ENCODE assay signal across 12 cellular contexts in genomic region chr20:25372584-25373336, GRCh38. TPM values are rescaled to one million over a fixed set of nuclear protein-coding genes. Genes with fewer than 3 reads are reported as not detected.
A peak's percentile ranks its signal among the peaks of the same experiment; 100 is the strongest.
DNase-seq lines count a peak whose midpoint lies in the region; ATAC-seq and TF ChIP-seq lines count a peak whose summit lies in the region.
"Had no signal": no experiment of that assay in that cellular context is flagged by ENCODE, and none has a peak within 500 bp of the region (broad histone marks: within the 10 kb centered on the region; RNA-seq: fewer than 3 reads in every experiment).

No MANE protein-coding gene starts in this region.

- H3K9me3 ChIP-seq in SJSA1 (replicated peaks) = peaks cover 13% of the 10 kb centered on the region
- H3K9me3 ChIP-seq in right atrium auricular region = no peaks in the 10 kb centered on the region
- H3K9me3 ChIP-seq: lower lobe of right lung had no signal

- H3K4me1 ChIP-seq in SJSA1 (replicated peaks) (peaks cover 39% of the 10 kb centered on the region), right atrium auricular region (no peaks in the 10 kb centered on the region)
- H3K4me1 ChIP-seq: lower lobe of right lung had no signal

- H3K36me3 ChIP-seq in SJSA1 = peaks cover 39% of the 10 kb centered on the region
- no peaks in the 10 kb centered on the region for H3K36me3 ChIP-seq in right atrium auricular region
- H3K36me3 ChIP-seq: lower lobe of right lung had no signal

- DNase-seq in A172 (ENCODE audit: low spot score) (peak; percentile 88), ELR (ENCODE audit: low read depth) (peak; percentile 96), SJSA1 (ENCODE audit: low read depth in 1 of 2, low spot score in 2 of 2) (peak; percentile 79 to 91), fibroblast of mammary gland (ENCODE audit: low read depth) (peak; percentile 98), NCI-H1105 treated with DMSO at 0.1 percent for 48 hours (lab: John Stamatoyannopoulos, UW) (no peak), right atrium auricular region (ENCODE audit: low spot score) (no peak), GDM1 (lab: John Stamatoyannopoulos, UW) (no peak)
- DNase-seq: activated B cell treated with CpG ODN at 0.5 μM for 24 hours, COR-L47, lower lobe of right lung, NCI-H1092 had no signal

- no peak overlapping the region for H3K4me3 ChIP-seq in SJSA1
- no peak overlapping the region for H3K4me3 ChIP-seq in fibroblast of mammary gland (ENCODE audit: control insufficient read depth, low read depth, low read length)
- no peak overlapping the region for H3K4me3 ChIP-seq in right atrium auricular region
- H3K4me3 ChIP-seq: lower lobe of right lung had no signal

- H3K27me3 ChIP-seq in SJSA1 (replicated peaks) = no peaks in the 10 kb centered on the region
- no peaks in the 10 kb centered on the region for H3K27me3 ChIP-seq in right atrium auricular region

- H3K27ac ChIP-seq in SJSA1 (peak overlapping the region; percentile 70), right atrium auricular region (no peak overlapping the region)
- H3K27ac ChIP-seq: lower lobe of right lung had no signal

- ATAC-seq in GM18909 (IDR thresholded peaks at IDR 0.05; ENCODE audit: poor library complexity, unreplicated experiment) = no peak
- ATAC-seq: lower lobe of right lung had no signal

- TF ChIP-seq CTCF in fibroblast of mammary gland (conservative IDR thresholded peaks at IDR 0.05; ENCODE audit: control insufficient read depth, insufficient read depth, low read depth, low read length) = no peak
- TF ChIP-seq CTCF in right atrium auricular region (IDR thresholded peaks at IDR 0.05) = no peak

RNA-seq across cellular contexts. Expression of gene ABHD12, which starts 17.9 kb away (rescaled TPM):
- 90.9 and 105 TPM in 2 replicates for total RNA-seq in A172 (2014; rRNA removed; shearing (Covaris generic))
- total RNA-seq in SJSA1 (2014; rRNA removed; shearing (Covaris generic)) = 70.9 and 117 TPM in 2 replicates
- 10 to 100 TPM; 20.7 to 40.6 TPM for total RNA-seq in right atrium auricular region

RNA-seq across cellular contexts. Expression of gene GINS1, which starts 34.7 kb away (rescaled TPM):
- total RNA-seq in A172 (2014; rRNA removed; shearing (Covaris generic)) = 42.6 and 48.4 TPM in 2 replicates
- total RNA-seq in SJSA1 (2014; rRNA removed; shearing (Covaris generic)) = 42.5 and 49.5 TPM in 2 replicates
- total RNA-seq in right atrium auricular region = under 1 TPM; 0.33 to 0.35 TPM

Comparison
In these comparisons a context has a peak if more than half of its experiments do, and no peak if none do; other contexts are left out.
1. DNase-seq: peak in A172 (single experiment), ELR (single experiment), SJSA1 (2 of 2) and fibroblast of mammary gland (single experiment); none in NCI-H1105 treated with DMSO at 0.1 percent for 48 hours (single experiment), right atrium auricular region (single experiment) and GDM1 (single experiment).
2. RNA of gene GINS1, which starts 34.7 kb away (total RNA-seq): 42.6 to 48.4 TPM in A172 and 42.5 to 49.5 TPM in SJSA1; 0.33 to 0.35 TPM in right atrium auricular region; every median in the first group is over 10 times any median in the second.